Comparison of ENCODE assay signal across 24 cellular contexts in the genomic region with DNA sequence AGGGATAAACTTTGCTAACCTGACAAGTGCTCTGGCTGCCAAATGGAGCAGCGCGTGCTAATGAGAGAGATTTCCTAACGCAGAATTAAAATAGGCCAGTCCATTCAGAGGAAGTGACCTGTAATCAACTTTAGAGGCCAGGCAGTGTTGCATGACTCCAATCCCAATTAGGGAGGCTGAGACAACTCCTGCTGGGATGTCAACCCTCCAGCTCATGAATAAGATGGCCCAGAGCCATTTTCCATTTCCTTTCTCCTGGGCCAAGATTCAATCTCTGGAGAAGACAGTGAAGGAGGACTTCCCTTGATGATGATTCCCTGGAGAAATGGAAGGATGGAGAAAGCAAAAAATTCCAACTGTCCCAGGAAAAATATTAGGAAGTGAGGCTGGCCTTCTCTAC. TPM values are rescaled to one million over a fixed set of nuclear protein-coding genes. Genes with fewer than 3 reads are reported as not detected.
"Had no signal": no experiment of that assay in that cellular context is flagged by ENCODE, and none has a peak within 500 bp of the region (broad histone marks: within the 10 kb centered on the region; RNA-seq: fewer than 3 reads in every experiment).

No MANE protein-coding gene starts in this region.

- H3K27me3 ChIP-seq: gastrocnemius medialis, pancreas, suprapubic skin, tibial artery had no signal

- H3K9me3 ChIP-seq: esophagus squamous epithelium, gastrocnemius medialis, left ventricle myocardium inferior, pancreas, prostate gland, suprapubic skin, tibial artery, upper lobe of right lung had no signal

- H3K4me3 ChIP-seq: esophagus squamous epithelium, gastrocnemius medialis, hepatocyte, left ventricle myocardium inferior, pancreas, prostate gland, suprapubic skin, tibial artery, upper lobe of right lung had no signal

- H3K36me3 ChIP-seq: esophagus squamous epithelium, gastrocnemius medialis, left ventricle myocardium inferior, pancreas, prostate gland, suprapubic skin, tibial artery, upper lobe of right lung had no signal

- DNase-seq: activated CD4-positive, alpha-beta T cell treated with anti-CD3 and anti-CD28 coated beads for 36 hours; activated CD4-positive, alpha-beta T cell treated with anti-CD3 and anti-CD28 coated beads, Interleukin-2, amount 50 U/mL, for 4 hours; activated CD4-positive, CD25-positive, alpha-beta regulatory T cell; activated effector memory CD4-positive, alpha-beta T cell treated with Interleukin-2 at 50 U/mL for 16 hours; activated naive CD4-positive, alpha-beta T cell treated with Interleukin-2 at 50 U/mL for 16 hours; effector CD4-positive, alpha-beta T cell; esophagus squamous epithelium; gastrocnemius medialis; glutamatergic neuron; islet precursor cell; left ventricle myocardium inferior; naive B cell; nucleus accumbens; pancreas; stimulated activated CD4-positive, alpha-beta T cell treated with anti-CD3 and anti-CD28 coated beads, Interleukin-15, amount 100 ng/mL, for 24 hours; stimulated activated CD4-positive, alpha-beta T cell treated with anti-CD3 and anti-CD28 coated beads, Interleukin-2, amount 100 ng/mL, for 24 hours; stimulated activated naive CD4-positive, alpha-beta T cell; tibial artery; upper lobe of right lung had no signal

RNA-seq across cellular contexts. Expression of a gene that starts 7.8 kb away (rescaled TPM):
- total RNA-seq: activated CD4-positive, alpha-beta T cell treated with anti-CD3 and anti-CD28 coated beads for 36 hours; bronchial epithelial cell; lung microvascular endothelial cell had no signal
